ENCODE assay signal across 2 cellular contexts in the genomic region with DNA sequence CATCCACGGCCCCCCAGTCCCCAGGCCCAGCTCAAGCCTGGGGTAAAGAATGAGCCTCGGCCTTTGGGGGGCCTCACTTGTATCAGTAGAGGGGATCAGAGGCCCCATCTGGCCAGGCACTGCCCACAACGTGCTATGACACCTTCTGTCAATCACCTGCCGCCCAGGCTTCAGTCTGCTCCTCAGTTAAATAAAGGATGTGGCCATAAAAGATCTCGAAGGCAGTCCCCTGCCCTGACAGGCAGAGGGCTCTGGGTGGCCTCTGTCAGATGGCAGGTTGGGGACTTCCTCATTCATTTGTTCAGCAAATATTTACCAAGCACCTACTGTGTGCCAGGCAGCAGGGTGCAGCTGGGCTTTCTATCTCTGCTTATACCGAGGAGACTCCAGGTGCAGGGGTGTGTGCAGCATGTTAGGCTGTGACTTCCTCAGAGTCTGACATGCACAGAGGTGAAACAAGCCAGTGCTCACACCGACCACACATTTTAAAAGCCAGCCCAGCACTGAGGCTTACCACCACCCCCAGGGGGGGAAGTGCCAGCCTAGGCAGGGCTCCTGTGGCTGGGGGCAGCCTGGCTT.
TF ChIP-seq lines count a peak whose summit lies in the region.

No MANE protein-coding gene starts in this region.

TF ChIP-seq in GM12891, 5 proteins besides CTCF, POLR2A, EP300 and RAD21 (continued from another document):
- 0 out of 2 replicates have a peak, but pooled peaks have one; percentile 4 for TF ChIP-seq SPI1 (IDR thresholded peaks at IDR 0.05; ENCODE audit: low read depth, low read length)

TF ChIP-seq in H1, 55 proteins besides CTCF, POLR2A, EP300 and RAD21 (continued from another document):
- TF ChIP-seq, protein P1, sequence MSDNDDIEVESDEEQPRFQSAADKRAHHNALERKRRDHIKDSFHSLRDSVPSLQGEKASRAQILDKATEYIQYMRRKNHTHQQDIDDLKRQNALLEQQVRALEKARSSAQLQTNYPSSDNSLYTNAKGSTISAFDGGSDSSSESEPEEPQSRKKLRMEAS (IDR thresholded peaks at IDR 0.05) = 0 out of 2 replicates have a peak, but pooled peaks have one; percentile 33
- no peak for TF ChIP-seq SIX5 (IDR thresholded peaks at IDR 0.05; ENCODE audit: low read depth, low read length)
- no peak for TF ChIP-seq SIRT6 (IDR thresholded peaks at IDR 0.05; ENCODE audit: low read length)
- TF ChIP-seq, protein P2, sequence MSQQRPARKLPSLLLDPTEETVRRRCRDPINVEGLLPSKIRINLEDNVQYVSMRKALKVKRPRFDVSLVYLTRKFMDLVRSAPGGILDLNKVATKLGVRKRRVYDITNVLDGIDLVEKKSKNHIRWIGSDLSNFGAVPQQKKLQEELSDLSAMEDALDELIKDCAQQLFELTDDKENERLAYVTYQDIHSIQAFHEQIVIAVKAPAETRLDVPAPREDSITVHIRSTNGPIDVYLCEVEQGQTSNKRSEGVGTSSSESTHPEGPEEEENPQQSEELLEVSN (IDR thresholded peaks at IDR 0.05) = no peak
- TF ChIP-seq, protein P3, sequence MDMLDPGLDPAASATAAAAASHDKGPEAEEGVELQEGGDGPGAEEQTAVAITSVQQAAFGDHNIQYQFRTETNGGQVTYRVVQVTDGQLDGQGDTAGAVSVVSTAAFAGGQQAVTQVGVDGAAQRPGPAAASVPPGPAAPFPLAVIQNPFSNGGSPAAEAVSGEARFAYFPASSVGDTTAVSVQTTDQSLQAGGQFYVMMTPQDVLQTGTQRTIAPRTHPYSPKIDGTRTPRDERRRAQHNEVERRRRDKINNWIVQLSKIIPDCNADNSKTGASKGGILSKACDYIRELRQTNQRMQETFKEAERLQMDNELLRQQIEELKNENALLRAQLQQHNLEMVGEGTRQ (IDR thresholded peaks at IDR 0.05; ENCODE audit: low read length) = no peak
- no peak for TF ChIP-seq POLR2AphosphoS5 (IDR thresholded peaks at IDR 0.05; ENCODE audit: low read depth, low read length)
